ENCODE assay signal across 22 cellular contexts in the genomic region with DNA sequence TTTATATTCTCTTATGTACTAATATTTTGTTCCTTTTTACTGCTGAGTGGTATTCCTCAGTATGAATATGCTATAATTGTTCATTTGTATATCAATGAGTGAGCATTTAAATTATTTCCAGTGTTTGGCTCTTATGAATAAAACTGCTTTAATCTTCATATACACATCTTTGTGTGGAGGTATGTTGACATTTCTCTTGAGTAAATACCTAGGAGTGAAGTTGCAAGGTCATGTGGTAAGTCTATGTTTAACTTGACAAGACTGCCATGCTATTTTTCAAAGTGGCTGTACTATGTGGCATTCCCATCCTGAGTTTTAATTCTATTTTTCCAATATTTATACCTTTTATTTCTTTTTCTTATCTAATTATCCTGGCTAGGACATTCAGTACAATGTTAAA.
"Had no signal": no experiment of that assay in that cellular context is flagged by ENCODE, and none has a peak within 500 bp of the region (broad histone marks: within the 10 kb centered on the region; RNA-seq: fewer than 3 reads in every experiment).

No MANE protein-coding gene starts in this region.

- H3K27me3 ChIP-seq: left lung, spleen, thyroid gland, upper lobe of right lung had no signal

- H3K27me3 Mint-ChIP-seq: activated CD4-positive, alpha-beta T cell treated with anti-CD3 and anti-CD28 coated beads for 36 hours; progenitor cell of endocrine pancreas had no signal

- H3K4me3 ChIP-seq: left lung, lung, spleen, thyroid gland, upper lobe of right lung had no signal

- H3K9me3 ChIP-seq: thyroid gland, upper lobe of right lung had no signal

- H3K36me3 ChIP-seq: left lung, spleen, thyroid gland, upper lobe of right lung had no signal

- ATAC-seq: activated CD4-positive, alpha-beta T cell treated with anti-CD3 and anti-CD28 coated beads for 36 hours; activated naive CD8-positive, alpha-beta T cell treated with anti-CD3 and anti-CD28 coated beads, Interleukin-2, amount 50 U/mL, for 24 hours; esophagus mucosa; left lung; naive thymus-derived CD4-positive, alpha-beta T cell; upper lobe of right lung had no signal

- H3K27ac ChIP-seq: left lung, thyroid gland, upper lobe of right lung had no signal

- DNase-seq: activated B cell treated with CpG ODN at 0.5 μM for 24 hours; activated CD4-positive, alpha-beta memory T cell treated with anti-CD3 and anti-CD28 coated beads for 36 hours; activated CD4-positive, alpha-beta T cell treated with anti-CD3 and anti-CD28 coated beads for 36 hours; activated gamma-delta T cell; activated naive CD4-positive, alpha-beta T cell treated with anti-CD3 and anti-CD28 coated beads, Interleukin-2, amount 50 U/mL, for 16 hours; activated naive CD8-positive, alpha-beta T cell treated with anti-CD3 and anti-CD28 coated beads, Interleukin-2, amount 50 U/mL, for 24 hours; dermis blood vessel endothelial cell; effector CD8-positive, alpha-beta T cell; foreskin melanocyte; left lung; naive thymus-derived CD4-positive, alpha-beta T cell; retina; spleen; stimulated activated CD4-positive, alpha-beta T cell treated with anti-CD3 and anti-CD28 coated beads, Interleukin-4, amount 100 ng/mL, for 1 hour; stimulated activated naive CD4-positive, alpha-beta T cell treated with Interleukin-2 at 50 U/mL for 16 hours; T1000; thyroid gland; upper lobe of right lung had no signal

- H3K4me3 Mint-ChIP-seq: activated B cell treated with CpG ODN at 0.5 μM for 24 hours; activated CD4-positive, alpha-beta memory T cell treated with anti-CD3 and anti-CD28 coated beads for 36 hours; activated CD4-positive, alpha-beta T cell treated with anti-CD3 and anti-CD28 coated beads for 36 hours; activated naive CD8-positive, alpha-beta T cell treated with anti-CD3 and anti-CD28 coated beads, Interleukin-2, amount 50 U/mL, for 24 hours; activated T-helper 1 cell treated with anti-CD3 and anti-CD28 coated beads, Interleukin-12 subunit alpha, Interleukin-12 subunit beta, Interleukin-2, Interleukin-4 antibody, amounts not matched to agents 30 ng/mL and 10 ng/mL and 1 ng/mL, durations not matched to agents 14 hours and 24 hours and 36 hours; naive thymus-derived CD4-positive, alpha-beta T cell had no signal

- H3K27ac Mint-ChIP-seq: activated B cell treated with CpG ODN at 0.5 μM for 24 hours; activated CD4-positive, alpha-beta memory T cell treated with anti-CD3 and anti-CD28 coated beads for 36 hours; activated CD4-positive, alpha-beta T cell treated with anti-CD3 and anti-CD28 coated beads for 36 hours; activated naive CD8-positive, alpha-beta T cell treated with anti-CD3 and anti-CD28 coated beads, Interleukin-2, amount 50 U/mL, for 24 hours; naive thymus-derived CD4-positive, alpha-beta T cell; progenitor cell of endocrine pancreas had no signal
